8 cellular contexts compared by ENCODE assay signal in genomic region chr10:77036993-77037734, GRCh38.
DNase-seq lines count a peak whose midpoint lies in the region; ATAC-seq, FAIRE-seq and TF ChIP-seq lines count a peak whose summit lies in the region.

No MANE protein-coding gene starts in this region.

- no peak for TF ChIP-seq POLR2A in H54 (IDR thresholded peaks at IDR 0.05; ENCODE audit: low read depth, low read length)

- H3K4me2 ChIP-seq in BLaER1 treated with 17β-estradiol and CSF1 and Interleukin-3, amounts not matched to agents 10 nM and 100 nM = peak overlapping the region in 8 of 11 experiments; percentile 8 to 50 (median 24); a peak in 10 of 22 replicates

- no peak overlapping the region for H3K9ac ChIP-seq in BLaER1 treated with 17β-estradiol and CSF1 and Interleukin-3, amounts not matched to agents 10 nM and 100 nM

- DNase-seq in H54 (ENCODE audit: insufficient read length, low spot score) = peak; percentile 13
- DNase-seq in RPMI8226 = peak; percentile 8
- peak; percentile 64 for DNase-seq in iPS-NIHi7 (ENCODE audit: extremely low spot score)
- DNase-seq in activated effector memory CD4-positive, alpha-beta T cell treated with anti-CD3 and anti-CD28 coated beads, Interleukin-2, amount 50 U/mL, for 16 hours = no peak
- DNase-seq in mesenteric fat pad (ENCODE audit: low spot score) = no peak

- peak; percentile 43 for FAIRE-seq in H54 (lab: Jason Lieb, UNC)

- peaks cover 0 to 10% (median 0%) of the 10 kb centered on the region in 11 experiments; a peak in 1 of 22 replicates for H3K36me3 ChIP-seq in BLaER1 treated with 17β-estradiol and CSF1 and Interleukin-3, amounts not matched to agents 10 nM and 100 nM

- ATAC-seq in HG03439 (IDR thresholded peaks at IDR 0.05; ENCODE audit: unreplicated experiment) (no peak), GM19324 (IDR thresholded peaks at IDR 0.05; ENCODE audit: low FRiP score, unreplicated experiment) (no peak)

- no peaks in the 10 kb centered on the region; a peak in 1 of 22 replicates for H4K20me1 ChIP-seq in BLaER1 treated with 17β-estradiol and CSF1 and Interleukin-3, amounts not matched to agents 10 nM and 100 nM

- H3K9me3 ChIP-seq in BLaER1 treated with 17β-estradiol and CSF1 and Interleukin-3, amounts not matched to agents 10 nM and 100 nM (replicated peaks in 1 of 11) = no peaks in the 10 kb centered on the region

- H3K4me3 ChIP-seq in BLaER1 treated with 17β-estradiol and CSF1 and Interleukin-3, amounts not matched to agents 10 nM and 100 nM = no peak overlapping the region

- H3K4me1 ChIP-seq in BLaER1 treated with 17β-estradiol and CSF1 and Interleukin-3, amounts not matched to agents 10 nM and 100 nM = peaks cover 16 to 28% (median 24%) of the 10 kb centered on the region in 10 experiments

- no peaks in the 10 kb centered on the region for H3K27me3 ChIP-seq in BLaER1 treated with 17β-estradiol and CSF1 and Interleukin-3, amounts not matched to agents 10 nM and 100 nM

- H3K27ac ChIP-seq in BLaER1 treated with 17β-estradiol and CSF1 and Interleukin-3, amounts not matched to agents 10 nM and 100 nM = no peak overlapping the region

Comparison
In these comparisons a context has a peak if more than half of its experiments do, and no peak if none do; other contexts are left out.
1. DNase-seq: peak in H54 (single experiment), RPMI8226 (single experiment) and iPS-NIHi7 (single experiment); none in activated effector memory CD4-positive, alpha-beta T cell treated with anti-CD3 and anti-CD28 coated beads, Interleukin-2, amount 50 U/mL, for 16 hours (single experiment) and mesenteric fat pad (single experiment).